In the genomic region with DNA sequence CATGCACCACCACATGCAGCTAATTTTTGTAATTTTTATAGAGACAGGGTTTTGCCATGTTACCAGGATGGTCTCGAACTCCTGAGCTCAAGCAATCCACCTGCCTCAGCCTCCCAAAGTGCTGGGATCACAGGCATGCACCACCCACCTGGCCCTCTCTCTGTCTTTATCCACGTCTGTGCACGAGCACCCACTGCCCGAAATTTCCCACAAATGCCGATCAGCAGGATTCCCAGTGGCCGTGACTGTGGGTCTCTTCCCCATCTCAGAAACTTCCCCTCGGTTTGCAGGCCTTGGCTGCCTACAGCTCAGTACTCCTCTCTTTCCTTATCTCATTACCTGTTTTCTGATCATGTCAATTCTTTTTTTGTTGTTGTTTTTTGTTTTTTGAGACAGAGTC, we compare ENCODE assay signal across 26 cellular contexts.
"Had no signal": no experiment of that assay in that cellular context is flagged by ENCODE, and none has a peak within 500 bp of the region (broad histone marks: within the 10 kb centered on the region; RNA-seq: fewer than 3 reads in every experiment).

No MANE protein-coding gene starts in this region.

- H3K4me3 Mint-ChIP-seq: naive thymus-derived CD4-positive, alpha-beta T cell; natural killer cell; nephron; neural progenitor cell; stimulated activated effector memory CD8-positive, alpha-beta T cell treated with anti-CD3 and anti-CD28 coated beads, Interleukin-12 subunit alpha, Interleukin-12 subunit beta, amount 100 ng/mL, for 72 hours; stimulated activated naive B cell treated with anti-CD40 and anti-IgM and Interleukin-4, amounts not matched to agents 10 μg/mL and 1 μg/mL and 100 μg/mL, for 72 hours had no signal

- DNase-seq: naive thymus-derived CD4-positive, alpha-beta T cell; natural killer cell; occipital lobe; pancreas; psoas muscle; right cardiac atrium; right lobe of liver; sigmoid colon; small intestine; stimulated activated CD4-positive, alpha-beta T cell treated with anti-CD3 and anti-CD28 coated beads, Interleukin-15, amount 100 ng/mL, for 24 hours; stimulated activated CD4-positive, alpha-beta T cell treated with anti-CD3 and anti-CD28 coated beads, Interleukin-2, amount 100 ng/mL, for 24 hours; stimulated activated CD4-positive, alpha-beta T cell treated with anti-CD3 and anti-CD28 coated beads, Interleukin-2, amount 100 ng/mL, for 48 hours; stimulated activated CD4-positive, alpha-beta T cell treated with anti-CD3 and anti-CD28 coated beads, Interleukin-4, amount 100 ng/mL, for 24 hours; stimulated activated naive B cell treated with anti-CD40 and anti-IgM and Interleukin-4, amounts not matched to agents 10 μg/mL and 1 μg/mL and 100 μg/mL, for 72 hours; stimulated activated naive CD4-positive, alpha-beta T cell treated with Interleukin-2 at 50 U/mL for 16 hours; stomach; thyroid gland; trophoblast cell; upper lobe of left lung had no signal

- H3K27me3 Mint-ChIP-seq: progenitor cell of endocrine pancreas had no signal

- H3K4me3 ChIP-seq: neural progenitor cell, pancreas, psoas muscle, right lobe of liver, sigmoid colon, stomach, thoracic aorta, thyroid gland, tibial nerve, upper lobe of left lung, vagina had no signal

- ATAC-seq: naive thymus-derived CD4-positive, alpha-beta T cell; natural killer cell; pancreas; psoas muscle; right cardiac atrium; stimulated activated effector memory CD8-positive, alpha-beta T cell treated with anti-CD3 and anti-CD28 coated beads, Interleukin-12 subunit alpha, Interleukin-12 subunit beta, amount 100 ng/mL, for 72 hours; stimulated activated naive B cell treated with anti-CD40 and anti-IgM and Interleukin-4, amounts not matched to agents 10 μg/mL and 1 μg/mL and 100 μg/mL, for 72 hours had no signal

- H3K9me3 Mint-ChIP-seq: natural killer cell; nephron; neural progenitor cell; stimulated activated effector memory CD8-positive, alpha-beta T cell treated with anti-CD3 and anti-CD28 coated beads, Interleukin-12 subunit alpha, Interleukin-12 subunit beta, amount 100 ng/mL, for 72 hours; stimulated activated naive B cell treated with anti-CD40 and anti-IgM and Interleukin-4, amounts not matched to agents 10 μg/mL and 1 μg/mL and 100 μg/mL, for 72 hours had no signal

- H3K4me1 Mint-ChIP-seq: naive thymus-derived CD4-positive, alpha-beta T cell; natural killer cell; stimulated activated effector memory CD8-positive, alpha-beta T cell treated with anti-CD3 and anti-CD28 coated beads, Interleukin-12 subunit alpha, Interleukin-12 subunit beta, amount 100 ng/mL, for 72 hours; stimulated activated naive B cell treated with anti-CD40 and anti-IgM and Interleukin-4, amounts not matched to agents 10 μg/mL and 1 μg/mL and 100 μg/mL, for 72 hours had no signal

- H3K27ac Mint-ChIP-seq: natural killer cell; neural progenitor cell; progenitor cell of endocrine pancreas; stimulated activated effector memory CD8-positive, alpha-beta T cell treated with anti-CD3 and anti-CD28 coated beads, Interleukin-12 subunit alpha, Interleukin-12 subunit beta, amount 100 ng/mL, for 72 hours; stimulated activated naive B cell treated with anti-CD40 and anti-IgM and Interleukin-4, amounts not matched to agents 10 μg/mL and 1 μg/mL and 100 μg/mL, for 72 hours had no signal

- H3K27ac ChIP-seq: neural progenitor cell, pancreas, psoas muscle, right lobe of liver, sigmoid colon, stomach, thoracic aorta, thyroid gland, tibial nerve, upper lobe of left lung, vagina had no signal

- H3K36me3 Mint-ChIP-seq: naive thymus-derived CD4-positive, alpha-beta T cell; natural killer cell; neural progenitor cell; stimulated activated effector memory CD8-positive, alpha-beta T cell treated with anti-CD3 and anti-CD28 coated beads, Interleukin-12 subunit alpha, Interleukin-12 subunit beta, amount 100 ng/mL, for 72 hours; stimulated activated naive B cell treated with anti-CD40 and anti-IgM and Interleukin-4, amounts not matched to agents 10 μg/mL and 1 μg/mL and 100 μg/mL, for 72 hours had no signal
